Comparison of ENCODE assay signal across 10 cellular contexts in the genomic region with DNA sequence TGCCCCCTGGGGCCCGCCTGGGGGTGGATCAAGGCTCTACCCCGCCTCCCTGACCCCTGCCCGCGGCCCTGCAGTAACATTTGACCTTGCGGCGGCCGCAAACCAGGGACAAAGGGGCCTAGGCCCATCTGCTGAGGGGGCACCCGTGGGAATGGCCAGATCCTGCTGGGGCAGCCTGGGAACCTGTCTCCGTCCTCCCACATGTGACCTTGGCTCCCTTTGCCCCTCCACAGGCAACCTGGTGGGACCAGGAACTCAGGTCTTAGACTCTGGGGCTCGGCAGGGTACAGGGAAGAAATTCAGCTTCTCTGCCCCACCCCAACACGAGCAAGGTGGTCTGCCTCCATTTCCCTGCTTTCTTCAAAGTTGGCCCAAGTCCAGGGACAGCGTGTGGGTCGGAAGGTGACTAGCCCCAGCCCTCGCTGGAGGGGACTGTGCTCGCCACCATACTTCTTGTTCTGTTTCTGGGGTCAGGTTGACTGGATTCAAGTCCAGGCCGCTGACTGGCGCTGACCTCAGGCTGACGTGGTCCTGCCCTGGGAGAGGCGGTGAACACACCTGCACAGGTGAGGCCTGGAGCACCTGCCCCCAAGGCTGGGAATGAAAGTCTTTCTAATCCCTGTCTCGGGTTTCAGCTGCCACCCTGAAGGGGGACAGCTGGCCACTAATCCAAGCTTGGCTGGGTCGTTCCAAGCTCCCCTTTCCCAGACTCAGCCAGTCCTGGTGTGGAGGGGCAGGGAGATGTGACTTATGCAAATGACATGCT. TPM values are rescaled to one million over a fixed set of nuclear protein-coding genes. Genes with fewer than 3 reads are reported as not detected.
A peak's percentile ranks its signal among the peaks of the same experiment; 100 is the strongest.
DNase-seq lines count a peak whose midpoint lies in the region; ATAC-seq and TF ChIP-seq lines count a peak whose summit lies in the region.
"Had no signal": no experiment of that assay in that cellular context is flagged by ENCODE, and none has a peak within 500 bp of the region (broad histone marks: within the 10 kb centered on the region; RNA-seq: fewer than 3 reads in every experiment).

No MANE protein-coding gene starts in this region.

- H3K4me2 ChIP-seq in OCI-LY7 (ENCODE audit: low read length): no peak overlapping the region

- peak; percentile 57 for DNase-seq in DMS79 (lab: John Stamatoyannopoulos, UW)
- peak; percentile 94 for DNase-seq in NCI-H82 treated with DMSO at 0.1 percent for 48 hours (lab: John Stamatoyannopoulos, UW; ENCODE audit: unreplicated experiment)
- peak; percentile 63 to 78 for DNase-seq in left colon
- no peak for DNase-seq in OCI-LY7 (ENCODE audit: low spot score)
- DNase-seq: activated naive CD4-positive, alpha-beta T cell treated with anti-CD3 and anti-CD28 coated beads, Interleukin-2, amount 10 ng/mL, durations not matched to agents 7 days and 5 days; naive thymus-derived CD4-positive, alpha-beta T cell; NCI-H1436 treated with DMSO at 0.1 percent for 48 hours had no signal

- BruUV-seq in OCI-LY7 (replicated peaks; lab: Mats Ljungman, UMichigan): no TSS peak

- no peak overlapping the region for H3K27ac ChIP-seq in OCI-LY7 (ENCODE audit: low read depth, low read length, poor library complexity, severe bottlenecking)

- no peak overlapping the region for H3K4me3 ChIP-seq in OCI-LY7 (ENCODE audit: low read depth, low read length, poor library complexity, severe bottlenecking)

- no peak overlapping the region for H2AFZ ChIP-seq in OCI-LY7 (ENCODE audit: low read length)

- H3K36me3 ChIP-seq in OCI-LY7 (ENCODE audit: insufficient read depth, low read length): no peaks in the 10 kb centered on the region

- H3K4me1 ChIP-seq in OCI-LY7 (ENCODE audit: insufficient read depth, low read length, poor library complexity, severe bottlenecking): peaks cover 26% of the 10 kb centered on the region

- H3K9me3 ChIP-seq in OCI-LY7 (ENCODE audit: low read length): no peaks in the 10 kb centered on the region

- no peaks in the 10 kb centered on the region for H3K9me2 ChIP-seq in OCI-LY7 (ENCODE audit: insufficient read depth, low read length)

- TF ChIP-seq CTCF in OCI-LY7 (conservative IDR thresholded peaks at IDR 0.05; ENCODE audit: low read length): no peak

- CTCF ChIA-PET in OCI-LY7 (lab: Charles Lee; ENCODE audit: unreplicated experiment): interaction anchor here (0.6 kb wide), 1 partner anchor 17 kb away, joined by 3 read pairs; no protein-coding TSS in a partner anchor

- H3K79me2 ChIP-seq in OCI-LY7 (ENCODE audit: insufficient read depth, low read depth, low read length): peaks cover 16% of the 10 kb centered on the region; the same call in 1 of the 2 replicates

- POLR2A ChIA-PET in OCI-LY7 (lab: Charles Lee): interaction anchor here (0.6 to 1.1 kb wide), 5 partner anchors 11 to 92 kb away, joined by 3 to 4 read pairs (median 3); a partner anchor contains a TSS

- ATAC-seq in left colon (peak; percentile 21), GM21737 (IDR thresholded peaks at IDR 0.05; ENCODE audit: unreplicated experiment) (no peak), HG03521 (IDR thresholded peaks at IDR 0.05; ENCODE audit: unreplicated experiment) (no peak)
- ATAC-seq: naive thymus-derived CD4-positive, alpha-beta T cell had no signal

- H4K20me1 ChIP-seq in OCI-LY7 (ENCODE audit: insufficient read depth, low read length): no peaks in the 10 kb centered on the region

- intact Hi-C loops in left colon (cut with DNase I, micrococcal nuclease): no loop called here
- intact Hi-C loops in OCI-LY7 (cut with micrococcal nuclease; ENCODE audit: unreplicated experiment): loop anchor here (10.0 kb wide), 1 partner anchor 353 kb away; no protein-coding TSS in a partner anchor

RNA-seq across cellular contexts. Expression of a gene that starts 2.5 kb away (rescaled TPM):
- 100 to 1,000 TPM; 151 to 181 TPM for total RNA-seq in left colon
- total RNA-seq in OCI-LY7 (2014; rRNA removed; shearing (Covaris generic)): 31.0 and 39.2 TPM in 2 replicates
- 30.0 and 33.1 TPM in 2 replicates for total RNA-seq in OCI-LY7 (2022)

RNA-seq across cellular contexts. Expression of a gene that starts 16.4 kb away (rescaled TPM):
- total RNA-seq in left colon (1 to 10 TPM in 1 of 2 donors, under 1 TPM in 1; 0.67 to 2.3 TPM), OCI-LY7 (2022) (6.5 and 7.6 TPM in 2 replicates)
- 2.4 and 3.1 TPM in 2 replicates for total RNA-seq in OCI-LY7 (2014; rRNA removed; shearing (Covaris generic))
- total RNA-seq: epithelial cell of proximal tubule had no signal

RNA-seq across cellular contexts. Expression of a gene that starts 19.0 kb away (rescaled TPM):
- 10 to 100 TPM; 63.5 to 70.3 TPM for total RNA-seq in left colon
- 79.0 and 79.7 TPM in 2 replicates for total RNA-seq in OCI-LY7 (2014; rRNA removed; shearing (Covaris generic))
- 107 and 118 TPM in 2 replicates for total RNA-seq in OCI-LY7 (2022)

RNA-seq across cellular contexts. Expression of a gene that starts 22.2 kb away (rescaled TPM):
- total RNA-seq in left colon: 10 to 100 TPM; 44.7 to 64.5 TPM
- total RNA-seq in OCI-LY7 (2014; rRNA removed; shearing (Covaris generic)): 5.9 and 10.2 TPM in 2 replicates
- total RNA-seq in OCI-LY7 (2022): 29.5 and 38.8 TPM in 2 replicates

RNA-seq across cellular contexts. Expression of a gene that starts 33.0 kb away (rescaled TPM):
- total RNA-seq in left colon (10 to 100 TPM; 22.0 to 25.6 TPM), OCI-LY7 (2022) (25.4 and 28.6 TPM in 2 replicates)
- 31.2 TPM in 2 replicates for total RNA-seq in OCI-LY7 (2014; rRNA removed; shearing (Covaris generic))
